In the genomic region with DNA sequence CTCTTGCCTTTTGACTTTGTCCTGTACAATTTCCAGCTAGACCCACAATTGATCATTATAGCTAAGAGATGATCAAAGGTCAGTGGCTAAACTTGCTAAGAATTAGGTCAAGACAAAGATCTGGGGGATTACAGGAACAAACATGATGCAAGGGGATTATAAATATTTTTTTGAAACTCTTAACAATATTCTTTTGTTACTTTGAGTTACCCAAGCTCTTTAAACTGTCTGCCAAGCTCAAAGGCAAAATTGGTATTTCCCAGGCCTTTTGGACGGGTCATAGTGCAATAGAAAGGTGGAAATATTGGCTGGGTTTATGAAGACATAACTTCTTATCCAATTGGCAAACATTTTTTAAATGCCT, we compare ENCODE assay signal across 1 cellular context.
A peak's percentile ranks its signal among the peaks of the same experiment; 100 is the strongest.
TF ChIP-seq lines count a peak whose summit lies in the region.

No MANE protein-coding gene starts in this region.

TF ChIP-seq in K562, 482 proteins besides CTCF, POLR2A, EP300 and RAD21 (continued from another document):
- TF ChIP-seq UBTF (IDR thresholded peaks at IDR 0.05; ENCODE audit: borderline replicate concordance in 1 of 2, low read depth in 2 of 2, low read length in 2 of 2), result no peak
- no peak for TF ChIP-seq ZNF274 (IDR thresholded peaks at IDR 0.05; ENCODE audit: borderline replicate concordance, low read depth, low read length)
- TF ChIP-seq YBX1 (IDR thresholded peaks at IDR 0.05), result no peak
- no peak for TF ChIP-seq CHD7 (IDR thresholded peaks at IDR 0.05; ENCODE audit: low read depth, low read length)
- no peak for TF ChIP-seq ZNF668 (CRISPR knock-in tag; IDR thresholded peaks at IDR 0.05)
- TF ChIP-seq ZNF644 (tag; IDR thresholded peaks at IDR 0.05; ENCODE audit: low read depth), result 0 out of 2 replicates have a peak, but pooled peaks have one; percentile 18
- TF ChIP-seq GABPB1 (CRISPR knock-in tag; IDR thresholded peaks at IDR 0.05), result 0 out of 2 replicates have a peak, but pooled peaks have one; percentile 4
- TF ChIP-seq, protein P1, sequence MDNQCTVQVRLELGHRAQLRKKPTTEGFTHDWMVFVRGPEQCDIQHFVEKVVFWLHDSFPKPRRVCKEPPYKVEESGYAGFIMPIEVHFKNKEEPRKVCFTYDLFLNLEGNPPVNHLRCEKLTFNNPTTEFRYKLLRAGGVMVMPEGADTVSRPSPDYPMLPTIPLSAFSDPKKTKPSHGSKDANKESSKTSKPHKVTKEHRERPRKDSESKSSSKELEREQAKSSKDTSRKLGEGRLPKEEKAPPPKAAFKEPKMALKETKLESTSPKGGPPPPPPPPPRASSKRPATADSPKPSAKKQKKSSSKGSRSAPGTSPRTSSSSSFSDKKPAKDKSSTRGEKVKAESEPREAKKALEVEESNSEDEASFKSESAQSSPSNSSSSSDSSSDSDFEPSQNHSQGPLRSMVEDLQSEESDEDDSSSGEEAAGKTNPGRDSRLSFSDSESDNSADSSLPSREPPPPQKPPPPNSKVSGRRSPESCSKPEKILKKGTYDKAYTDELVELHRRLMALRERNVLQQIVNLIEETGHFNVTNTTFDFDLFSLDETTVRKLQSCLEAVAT (IDR thresholded peaks at IDR 0.05), result no peak
